Comparison of ENCODE assay signal across 9 cellular contexts in genomic region chr6:52512199-52512598, GRCh38.
DNase-seq lines count a peak whose midpoint lies in the region; ATAC-seq, FAIRE-seq and TF ChIP-seq lines count a peak whose summit lies in the region.
"Had no signal": no experiment of that assay in that cellular context is flagged by ENCODE, and none has a peak within 500 bp of the region (broad histone marks: within the 10 kb centered on the region; RNA-seq: fewer than 3 reads in every experiment).

No MANE protein-coding gene starts in this region.

- H3K4me1 ChIP-seq in H1 (replicated peaks in 1 of 4; ENCODE audit: control insufficient read depth in 3 of 4, insufficient read depth in 4 of 4, low read length in 3 of 4) (peaks cover 0 to 19% (median 3%) of the 10 kb centered on the region in 4 experiments; a peak in 4 of 7 replicates), mesendoderm (ENCODE audit: control insufficient read depth, low read depth, low read length) (peaks cover 2% of the 10 kb centered on the region)

- H3K14ac ChIP-seq in H1 (ENCODE audit: insufficient read length): no peak overlapping the region

- no peak overlapping the region for H4K8ac ChIP-seq in H1 (ENCODE audit: extremely low read depth, insufficient read depth, low read length)
- H4K8ac ChIP-seq in mesendoderm (ENCODE audit: low read depth, low read length): no peak overlapping the region

- H2BK5ac ChIP-seq in H1 (ENCODE audit: low read depth, low read length) (no peak overlapping the region), mesendoderm (ENCODE audit: low read length) (no peak overlapping the region)

- H3K27me3 Mint-ChIP-seq in type B pancreatic cell: no peaks in the 10 kb centered on the region
- H3K27me3 Mint-ChIP-seq in T-cell: no peaks in the 10 kb centered on the region

- H3K23me2 ChIP-seq in H1 (ENCODE audit: low read depth, low read length): no peaks in the 10 kb centered on the region

- no peak overlapping the region for H2BK15ac ChIP-seq in H1 (ENCODE audit: low read length)
- no peak overlapping the region for H2BK15ac ChIP-seq in mesendoderm (replicated peaks; ENCODE audit: low read depth)

- H3K4me2 ChIP-seq in H1 (ENCODE audit: insufficient read depth in 1 of 2, low read depth in 2 of 2, low read length in 2 of 2): no peak overlapping the region
- no peak overlapping the region for H3K4me2 ChIP-seq in mesendoderm (ENCODE audit: low read length)

- H3K4me1 Mint-ChIP-seq in type B pancreatic cell (ENCODE audit: unreplicated experiment) (peaks cover 25% of the 10 kb centered on the region), T-cell (no peaks in the 10 kb centered on the region)

- H3K18ac ChIP-seq in H1 (ENCODE audit: extremely low read depth, low read length) (no peak overlapping the region), mesendoderm (ENCODE audit: low read length) (peak overlapping the region; percentile 18)

- H3K79me2 ChIP-seq in H1 (ENCODE audit: control insufficient read depth in 1 of 2, insufficient read depth in 2 of 2, low read length in 2 of 2) (peaks cover 0 to 3% of the 10 kb centered on the region in 2 experiments; a peak in 2 of 4 replicates), mesendoderm (ENCODE audit: control insufficient read depth, insufficient read depth, low read length) (no peaks in the 10 kb centered on the region)

- peak overlapping the region; percentile 50 for H3K27ac Mint-ChIP-seq in type B pancreatic cell
- H3K27ac Mint-ChIP-seq in T-cell: no peak overlapping the region

- no peaks in the 10 kb centered on the region for H3K9me3 ChIP-seq in H1 (ENCODE audit: insufficient read depth in 2 of 2, low read depth in 1 of 2, low read length in 1 of 2)

- H3K9me3 Mint-ChIP-seq in type B pancreatic cell (no peaks in the 10 kb centered on the region), T-cell (no peaks in the 10 kb centered on the region)

- H2BK20ac ChIP-seq in H1 (ENCODE audit: low read length): no peak overlapping the region

- H3K9ac ChIP-seq in H1 (replicated peaks in 1 of 4; ENCODE audit: extremely low read depth in 1 of 4, low read depth in 3 of 4, low read length in 3 of 4): no peak overlapping the region
- H3K9ac ChIP-seq in mesendoderm (ENCODE audit: low read length): peak overlapping the region; percentile 35

- TF ChIP-seq CTCF in H1 (IDR thresholded peaks at IDR 0.05; ENCODE audit: control extremely low read depth in 1 of 3, insufficient read depth in 1 of 3, low read depth in 1 of 3, low read length in 3 of 3) (no peak), type B pancreatic cell (conservative IDR thresholded peaks at IDR 0.05) (no peak)

- peak; percentile 94 for DNase-seq in LHCN-M2 (ENCODE audit: low read depth)
- DNase-seq in H1 (ENCODE audit: low read depth in 1 of 2, low spot score in 2 of 2): no peak
- no peak for DNase-seq in mesendoderm
- DNase-seq in type B pancreatic cell (ENCODE audit: extremely low spot score, unreplicated experiment): no peak
- no peak for DNase-seq in T-cell
- DNase-seq in HEK293T (ENCODE audit: extremely low spot score): no peak
- DNase-seq in NCI-H524 treated with DMSO at 0.1 percent for 48 hours (lab: John Stamatoyannopoulos, UW): no peak
- DNase-seq: Karpas-422 had no signal

- no peaks in the 10 kb centered on the region for H3K79me1 ChIP-seq in H1 (ENCODE audit: low read depth, low read length)
- peaks cover 4% of the 10 kb centered on the region for H3K79me1 ChIP-seq in mesendoderm (ENCODE audit: low read length)

- H4K5ac ChIP-seq in H1 (ENCODE audit: insufficient read length, low read depth, low read length) (no peak overlapping the region), mesendoderm (ENCODE audit: low read length) (no peak overlapping the region)

- H2AFZ ChIP-seq in H1 (ENCODE audit: low read length): no peak overlapping the region

- FAIRE-seq in H1 (lab: Jason Lieb, UNC): no peak

- H3K27ac ChIP-seq in H1 (ENCODE audit: low read depth, low read length): no peak overlapping the region
- H3K27ac ChIP-seq in mesendoderm (ENCODE audit: low read depth, low read length): peak overlapping the region; percentile 16

- no peak overlapping the region for H3K56ac ChIP-seq in H1 (replicated peaks; ENCODE audit: insufficient read length, low read depth, low read length)
- no peak overlapping the region for H3K56ac ChIP-seq in mesendoderm (ENCODE audit: low read length)

- peaks cover 0 to 19% (median 6%) of the 10 kb centered on the region in 4 experiments; a peak in 5 of 8 replicates for H3K36me3 ChIP-seq in H1 (ENCODE audit: control insufficient read depth in 2 of 4, insufficient read depth in 4 of 4, low read length in 3 of 4)
- H3K36me3 ChIP-seq in mesendoderm (ENCODE audit: control insufficient read depth, insufficient read depth, low read length): peaks cover 4% of the 10 kb centered on the region

- TF ChIP-seq EP300 in H1 (IDR thresholded peaks at IDR 0.05; ENCODE audit: borderline replicate concordance in 1 of 2, low read depth in 2 of 2, low read length in 2 of 2): no peak

- no peaks in the 10 kb centered on the region for H4K20me1 ChIP-seq in H1 (replicated peaks in 1 of 2; ENCODE audit: control insufficient read depth in 1 of 2, insufficient read depth in 2 of 2, low read length in 2 of 2)

- H2BK12ac ChIP-seq in H1 (ENCODE audit: low read depth, low read length): no peak overlapping the region

- no peaks in the 10 kb centered on the region for H3K27me3 ChIP-seq in H1 (replicated peaks in 1 of 4; ENCODE audit: control insufficient read depth in 3 of 4, extremely low read depth in 1 of 4, insufficient read depth in 3 of 4, low read length in 3 of 4)
- no peaks in the 10 kb centered on the region for H3K27me3 ChIP-seq in mesendoderm (ENCODE audit: insufficient read depth, low read length, poor library complexity)

- H4K91ac ChIP-seq in H1 (replicated peaks; ENCODE audit: insufficient read length, low read length): no peak overlapping the region

- no peak for ATAC-seq in T-cell (replicated peaks in 1 of 4)
- no peak for ATAC-seq in GM18498 (IDR thresholded peaks at IDR 0.05; ENCODE audit: unreplicated experiment)

- no peak overlapping the region for H3K23ac ChIP-seq in H1 (ENCODE audit: insufficient read length)
- no peak overlapping the region for H3K23ac ChIP-seq in mesendoderm (ENCODE audit: low read length)

- H3K4ac ChIP-seq in H1 (replicated peaks; ENCODE audit: insufficient read length, low read depth, low read length) (peak overlapping the region; percentile 15), mesendoderm (ENCODE audit: low read depth, low read length) (peak overlapping the region; percentile 11)

- no peak overlapping the region for H3K4me3 ChIP-seq in H1 (ENCODE audit: extremely low read depth in 1 of 4, insufficient read depth in 2 of 4, low read depth in 3 of 4, low read length in 4 of 4)
- H3K4me3 ChIP-seq in mesendoderm (ENCODE audit: low read length): no peak overlapping the region

- CTCF ChIA-PET in H1 (lab: Charles Lee; ENCODE audit: partially characterized antibody) (interaction anchor here (0.5 to 2.5 kb wide), 5 partner anchors 11 to 97 kb away, joined by 3 to 7 read pairs (median 4); no protein-coding TSS in a partner anchor), T-cell (lab: Charles Lee) (no interaction called here), HEK293T (lab: Yijun Ruan, JAX) (no interaction called here)

- peaks cover 47% of the 10 kb centered on the region for H3K36me3 Mint-ChIP-seq in type B pancreatic cell
- H3K36me3 Mint-ChIP-seq in T-cell: peaks cover 75% of the 10 kb centered on the region

- no peak for TF ChIP-seq RAD21 in H1 (IDR thresholded peaks at IDR 0.05 in 1 of 2, conservative IDR thresholded peaks at IDR 0.05 in 1 of 2; ENCODE audit: low read depth in 2 of 2, low read length in 2 of 2)

- H3K4me3 Mint-ChIP-seq in type B pancreatic cell (no peak overlapping the region), T-cell (no peak overlapping the region)

- H2BK120ac ChIP-seq in H1 (replicated peaks; ENCODE audit: low read depth, low read length): no peak overlapping the region
- no peak overlapping the region for H2BK120ac ChIP-seq in mesendoderm (ENCODE audit: low read depth, low read length)

- no peak overlapping the region for H2AK5ac ChIP-seq in H1 (ENCODE audit: low read depth, low read length)
- H2AK5ac ChIP-seq in mesendoderm (ENCODE audit: low read length): no peak overlapping the region

- POLR2A ChIA-PET in H1 (lab: Charles Lee; ENCODE audit: partially characterized antibody) (no interaction called here), T-cell (lab: Charles Lee) (no interaction called here), HEK293T (lab: Yijun Ruan, JAX) (no interaction called here)

- no peak for TF ChIP-seq POLR2A in H1 (IDR thresholded peaks at IDR 0.05; ENCODE audit: control extremely low read depth in 1 of 2, low read depth in 2 of 2, low read length in 2 of 2)

- 88% methylated on average over 4 of the region's 4 CpGs; no CpG with 5 or more reads in 1 of the 2 experiments for WGBS in H1 (ENCODE audit: extremely low coverage in 1 of 2, insufficient coverage in 1 of 2, insufficient read length in 1 of 2, insufficient replicate concordance in 2 of 2, low coverage in 1 of 2, low lambda C conversion rate in 2 of 2, missing lambda C conversion rate in 1 of 2), 2 experiments
- WGBS in mesendoderm (ENCODE audit: extremely low coverage, insufficient coverage, low lambda C conversion rate): no CpG with 5 or more reads among the region's 4 CpGs

TF ChIP-seq in H1, 55 proteins besides CTCF, POLR2A, EP300 and RAD21 (continues in another document):
- TF ChIP-seq CREB1 (IDR thresholded peaks at IDR 0.05) (no peak), SP4 (IDR thresholded peaks at IDR 0.05; ENCODE audit: low read length) (no peak), BACH1 (IDR thresholded peaks at IDR 0.05; ENCODE audit: low read length) (no peak), E2F6 (IDR thresholded peaks at IDR 0.05) (no peak), SIX5 (IDR thresholded peaks at IDR 0.05; ENCODE audit: low read depth, low read length) (no peak), SRF (IDR thresholded peaks at IDR 0.05; ENCODE audit: low read depth, low read length) (no peak)

TF ChIP-seq in HEK293T, 16 proteins besides CTCF, POLR2A, EP300 and RAD21 (continues in another document):
- TF ChIP-seq SUZ12 (IDR thresholded peaks at IDR 0.05) (no peak), NFRKB (IDR thresholded peaks at IDR 0.05) (no peak), CTBP1 (IDR thresholded peaks at IDR 0.05; ENCODE audit: borderline replicate concordance) (no peak), L3MBTL2 (conservative IDR thresholded peaks at IDR 0.05) (no peak), TARDBP (IDR thresholded peaks at IDR 0.05) (no peak), BHLHE40 (IDR thresholded peaks at IDR 0.05; ENCODE audit: borderline replicate concordance) (no peak), LEF1 (IDR thresholded peaks at IDR 0.05; ENCODE audit: borderline replicate concordance) (no peak), HDGF (IDR thresholded peaks at IDR 0.05; ENCODE audit: borderline replicate concordance) (no peak), FOXA1 (IDR thresholded peaks at IDR 0.05) (no peak), FOXK2 (IDR thresholded peaks at IDR 0.05) (no peak)
